In the genomic region with DNA sequence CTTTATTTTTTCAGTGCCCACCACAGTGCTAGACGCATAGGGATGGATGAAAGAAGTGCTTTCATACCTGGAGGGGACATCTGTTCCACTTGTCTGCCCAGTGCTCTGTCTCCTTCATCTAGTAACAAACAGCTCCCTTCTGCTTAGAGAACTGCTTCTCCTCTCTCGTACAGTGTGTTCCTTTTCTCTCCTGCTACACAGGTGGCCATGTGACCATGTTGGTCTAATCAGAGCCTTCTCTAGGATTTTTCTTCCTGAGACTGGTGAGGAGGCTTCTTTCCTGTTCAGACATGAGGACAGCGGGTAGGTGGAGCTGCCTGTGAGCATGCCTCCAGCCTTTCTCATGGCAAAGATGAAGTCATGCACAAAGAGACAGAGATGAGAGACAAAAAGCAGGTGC, we compare ENCODE assay signal across 18 cellular contexts.
DNase-seq lines count a peak whose midpoint lies in the region; ATAC-seq, FAIRE-seq and TF ChIP-seq lines count a peak whose summit lies in the region.
"Had no signal": no experiment of that assay in that cellular context is flagged by ENCODE, and none has a peak within 500 bp of the region (broad histone marks: within the 10 kb centered on the region; RNA-seq: fewer than 3 reads in every experiment).

No MANE protein-coding gene starts in this region.

- H3K27me3 ChIP-seq in H9 (ENCODE audit: insufficient read depth, low read length) = 0 out of 2 replicates have a peak, but pooled peaks cover 2% of the 10 kb centered on the region
- H3K27me3 ChIP-seq in bronchial epithelial cell (ENCODE audit: control insufficient read depth, insufficient read depth, low read length) = no peaks in the 10 kb centered on the region
- H3K27me3 ChIP-seq in PC-3 (ENCODE audit: low read length) = no peaks in the 10 kb centered on the region
- H3K27me3 ChIP-seq: BLaER1 treated with 17β-estradiol and CSF1 and Interleukin-3, amounts not matched to agents 10 nM and 100 nM had no signal

- H3K79me1 ChIP-seq in H9 (ENCODE audit: insufficient read depth, low read depth, low read length, poor library complexity, severe bottlenecking) = no peaks in the 10 kb centered on the region

- H3K9me2 ChIP-seq in PC-3 (replicated peaks; ENCODE audit: low read length) = no peaks in the 10 kb centered on the region

- no peak overlapping the region for H2BK12ac ChIP-seq in H9 (ENCODE audit: insufficient read length, low read depth, low read length)

- H3K9ac ChIP-seq in H9 (ENCODE audit: extremely low read depth, insufficient read length, low read length) (no peak overlapping the region), PC-3 (ENCODE audit: low read length) (no peak overlapping the region)
- H3K9ac ChIP-seq: BLaER1 treated with 17β-estradiol and CSF1 and Interleukin-3, amounts not matched to agents 10 nM and 100 nM had no signal

- H3K27me3 Mint-ChIP-seq in H9 (ENCODE audit: low read depth) = peaks cover 6% of the 10 kb centered on the region
- H3K27me3 Mint-ChIP-seq in activated CD4-positive, alpha-beta memory T cell treated with anti-CD3 and anti-CD28 coated beads, Interleukin-2, amount 10 ng/mL, durations not matched to agents 7 days and 5 days = peaks cover 22% of the 10 kb centered on the region

- no peak overlapping the region for H4K8ac ChIP-seq in H9 (replicated peaks; ENCODE audit: insufficient read length, low read depth, low read length)

- no peaks in the 10 kb centered on the region for H3K9me3 Mint-ChIP-seq in H9
- H3K9me3 Mint-ChIP-seq in activated CD4-positive, alpha-beta memory T cell treated with anti-CD3 and anti-CD28 coated beads, Interleukin-2, amount 10 ng/mL, durations not matched to agents 7 days and 5 days = no peaks in the 10 kb centered on the region
- H3K9me3 Mint-ChIP-seq: CD8-positive, alpha-beta T cell; GM23338 had no signal

- H2BK5ac ChIP-seq in H9 (ENCODE audit: insufficient read length, low read length) = no peak overlapping the region

- FAIRE-seq in bronchial epithelial cell (lab: Jason Lieb, UNC) = no peak
- FAIRE-seq: H54, HTR-8/SVneo had no signal

- H3T11ph ChIP-seq in H9 (ENCODE audit: low read length) = no peak overlapping the region

- no peak overlapping the region for H2AK5ac ChIP-seq in H9 (ENCODE audit: insufficient read length, low read length)

- no peaks in the 10 kb centered on the region for H3K23me2 ChIP-seq in H9 (ENCODE audit: insufficient read length, low read depth, low read length, poor library complexity, severe bottlenecking)

- H4K20me1 ChIP-seq in H9 (ENCODE audit: control insufficient read depth, insufficient read depth, insufficient read length) = no peaks in the 10 kb centered on the region
- no peaks in the 10 kb centered on the region for H4K20me1 ChIP-seq in PC-3 (ENCODE audit: low read length)
- H4K20me1 ChIP-seq: BLaER1 treated with 17β-estradiol and CSF1 and Interleukin-3, amounts not matched to agents 10 nM and 100 nM had no signal

- no peak overlapping the region for H3K4ac ChIP-seq in H9 (ENCODE audit: low read depth, low read length)

- no CpG with 5 or more reads among the region's 3 CpGs for WGBS in H9 (ENCODE audit: extremely low coverage, insufficient read length, low lambda C conversion rate)

- H3K56ac ChIP-seq in H9 (ENCODE audit: insufficient read length, low read depth, low read length) = no peak overlapping the region

- no TSS peak for BruUV-seq in PC-3 (replicated peaks; lab: Mats Ljungman, UMichigan)

- H3K4me1 ChIP-seq in H9 (ENCODE audit: insufficient read depth, low read length) (peaks cover 5% of the 10 kb centered on the region; the same call in 1 of the 2 replicates), PC-3 (ENCODE audit: insufficient read depth, low read length) (no peaks in the 10 kb centered on the region)
- H3K4me1 ChIP-seq: BLaER1 treated with 17β-estradiol and CSF1 and Interleukin-3, amounts not matched to agents 10 nM and 100 nM had no signal

- H2BK20ac ChIP-seq in H9 (ENCODE audit: low read depth, low read length, poor library complexity, severe bottlenecking) = no peak overlapping the region

- intact Hi-C loops in PC-3 (cut with micrococcal nuclease) = no loop called here

- ATAC-seq in PC-3 = no peak
- ATAC-seq: CD8-positive, alpha-beta T cell; GM23338; HCT116 had no signal

- no peaks in the 10 kb centered on the region for H3K36me3 Mint-ChIP-seq in H9 (ENCODE audit: insufficient read depth in 1 of 3, low read depth in 3 of 3)
- H3K36me3 Mint-ChIP-seq in activated CD4-positive, alpha-beta memory T cell treated with anti-CD3 and anti-CD28 coated beads, Interleukin-2, amount 10 ng/mL, durations not matched to agents 7 days and 5 days (ENCODE audit: low read depth) = no peaks in the 10 kb centered on the region
- H3K36me3 Mint-ChIP-seq: CD8-positive, alpha-beta T cell had no signal

- no peak overlapping the region for H3K18ac ChIP-seq in H9 (ENCODE audit: insufficient read length, low read depth, low read length)

- no peaks in the 10 kb centered on the region for H3K36me3 ChIP-seq in bronchial epithelial cell (ENCODE audit: control insufficient read depth, insufficient read depth, low read length)
- H3K36me3 ChIP-seq in PC-3 (ENCODE audit: low read depth, low read length) = no peaks in the 10 kb centered on the region
- H3K36me3 ChIP-seq: BLaER1 treated with 17β-estradiol and CSF1 and Interleukin-3, amounts not matched to agents 10 nM and 100 nM had no signal

- no peaks in the 10 kb centered on the region for H3K79me2 ChIP-seq in H9 (ENCODE audit: insufficient read depth, low read length)
- no peaks in the 10 kb centered on the region for H3K79me2 ChIP-seq in PC-3 (ENCODE audit: low read length)

- H3K4me3 Mint-ChIP-seq in H9 = no peak overlapping the region
- H3K4me3 Mint-ChIP-seq in activated CD4-positive, alpha-beta memory T cell treated with anti-CD3 and anti-CD28 coated beads, Interleukin-2, amount 10 ng/mL, durations not matched to agents 7 days and 5 days = no peak overlapping the region
- H3K4me3 Mint-ChIP-seq: B cell; CD8-positive, alpha-beta T cell; GM23338; HFFc6 had no signal

- peak; percentile 7 for DNase-seq in H9
- peak; percentile 28 for DNase-seq in NCI-H1694 (lab: John Stamatoyannopoulos, UW)
- DNase-seq in bronchial epithelial cell (ENCODE audit: low read depth) = peak; percentile 1
- DNase-seq in mesenteric fat pad (ENCODE audit: low spot score) = peak; percentile 11
- no peak for DNase-seq in NCI-H2029 treated with DMSO at 0.1 percent for 48 hours (lab: John Stamatoyannopoulos, UW)
- DNase-seq in PC-3 = no peak
- DNase-seq in activated CD4-positive, alpha-beta memory T cell treated with anti-CD3 and anti-CD28 coated beads, Interleukin-2, amount 10 ng/mL, durations not matched to agents 7 days and 5 days = no peak
- DNase-seq: Calu3; CD8-positive, alpha-beta T cell; DMS79 treated with DMSO at 0.1 percent for 48 hours; GF-D8; HFFc6 had no signal

- H3F3A ChIP-seq in PC-3 (ENCODE audit: low read length, unreplicated experiment) = no peaks in the 10 kb centered on the region

- no peak overlapping the region for H3K23ac ChIP-seq in H9 (ENCODE audit: insufficient read length, low read depth, low read length)

- H3K27ac Mint-ChIP-seq in H9 = peak overlapping the region in 1 of 3 experiments; percentile 27; a peak in 2 of 7 replicates
- H3K27ac Mint-ChIP-seq in activated CD4-positive, alpha-beta memory T cell treated with anti-CD3 and anti-CD28 coated beads, Interleukin-2, amount 10 ng/mL, durations not matched to agents 7 days and 5 days = no peak overlapping the region
- H3K27ac Mint-ChIP-seq: B cell; CD8-positive, alpha-beta T cell; GM23338; HFFc6 had no signal

- H3K4me3 ChIP-seq in bronchial epithelial cell (ENCODE audit: low read depth, low read length) = no peak overlapping the region
- H3K4me3 ChIP-seq in PC-3 (ENCODE audit: low read length) = no peak overlapping the region
- H3K4me3 ChIP-seq: BLaER1 treated with 17β-estradiol and CSF1 and Interleukin-3, amounts not matched to agents 10 nM and 100 nM; GM23338 had no signal

- POLR2A ChIA-PET in PC-3 (lab: Charles Lee; ENCODE audit: unreplicated experiment) = no interaction called here
- POLR2A ChIA-PET in activated CD4-positive, alpha-beta memory T cell treated with anti-CD3 and anti-CD28 coated beads, Interleukin-2, amount 10 ng/mL, durations not matched to agents 7 days and 5 days (lab: Charles Lee) = no interaction called here

- no peak overlapping the region for H4K5ac ChIP-seq in H9 (ENCODE audit: insufficient read length, low read depth, low read length)

- H4K91ac ChIP-seq in H9 (ENCODE audit: insufficient read length, low read depth, low read length) = no peak overlapping the region

- CTCF ChIA-PET in PC-3 (lab: Charles Lee) = no interaction called here
- CTCF ChIA-PET in activated CD4-positive, alpha-beta memory T cell treated with anti-CD3 and anti-CD28 coated beads, Interleukin-2, amount 10 ng/mL, durations not matched to agents 7 days and 5 days (lab: Charles Lee) = no interaction called here

- H3K27ac ChIP-seq in H9 (ENCODE audit: insufficient read length, low read depth, low read length) (no peak overlapping the region), PC-3 (ENCODE audit: low read length) (no peak overlapping the region)
- H3K27ac ChIP-seq: BLaER1 treated with 17β-estradiol and CSF1 and Interleukin-3, amounts not matched to agents 10 nM and 100 nM had no signal

- no peak overlapping the region for H2BK120ac ChIP-seq in H9 (ENCODE audit: low read depth, low read length, poor library complexity, severe bottlenecking)

- H3K14ac ChIP-seq in H9 (ENCODE audit: insufficient read depth, low read length) = no peak overlapping the region

- peaks cover 20 to 38% of the 10 kb centered on the region in 2 experiments for H3K4me1 Mint-ChIP-seq in H9
- no peaks in the 10 kb centered on the region for H3K4me1 Mint-ChIP-seq in activated CD4-positive, alpha-beta memory T cell treated with anti-CD3 and anti-CD28 coated beads, Interleukin-2, amount 10 ng/mL, durations not matched to agents 7 days and 5 days
- H3K4me1 Mint-ChIP-seq: B cell had no signal

- TF ChIP-seq CTCF in H9 (conservative IDR thresholded peaks at IDR 0.05) = no peak
- no peak for TF ChIP-seq CTCF in bronchial epithelial cell (IDR thresholded peaks at IDR 0.05; ENCODE audit: insufficient read depth, low read length, severe bottlenecking)
- no peak for TF ChIP-seq CTCF in PC-3 (conservative IDR thresholded peaks at IDR 0.05; ENCODE audit: low read depth, low read length)

- no peak overlapping the region for H2BK15ac ChIP-seq in H9 (ENCODE audit: low read depth, low read length)

- no peak overlapping the region for H2AFZ ChIP-seq in H9 (ENCODE audit: low read length)
- H2AFZ ChIP-seq in PC-3 (ENCODE audit: low read length) = no peak overlapping the region
- H2AFZ ChIP-seq: GM23338 had no signal

- H3K9me3 ChIP-seq in H9 (ENCODE audit: control insufficient read depth, low read depth, low read length) (no peaks in the 10 kb centered on the region), PC-3 (ENCODE audit: low read length) (no peaks in the 10 kb centered on the region)
- H3K9me3 ChIP-seq: BLaER1 treated with 17β-estradiol and CSF1 and Interleukin-3, amounts not matched to agents 10 nM and 100 nM had no signal

- H3K4me2 ChIP-seq in H9 (ENCODE audit: insufficient read depth, insufficient read length, low read length) (no peak overlapping the region), PC-3 (ENCODE audit: low read length) (no peak overlapping the region)
- H3K4me2 ChIP-seq: BLaER1 treated with 17β-estradiol and CSF1 and Interleukin-3, amounts not matched to agents 10 nM and 100 nM; GM23338 had no signal

Comparison
In these comparisons a context has a peak if more than half of its experiments do, and no peak if none do; other contexts are left out.
1. DNase-seq: peak in H9 (single experiment), NCI-H1694 (single experiment), bronchial epithelial cell (single experiment) and mesenteric fat pad (single experiment); none in NCI-H2029 treated with DMSO at 0.1 percent for 48 hours (single experiment), PC-3 (single experiment) and activated CD4-positive, alpha-beta memory T cell treated with anti-CD3 and anti-CD28 coated beads, Interleukin-2, amount 10 ng/mL, durations not matched to agents 7 days and 5 days (single experiment).